Comparison of ENCODE assay signal across 35 cellular contexts in genomic region chr3:128710816-128711433, GRCh38.
"Had no signal": no experiment of that assay in that cellular context is flagged by ENCODE, and none has a peak within 500 bp of the region (broad histone marks: within the 10 kb centered on the region; RNA-seq: fewer than 3 reads in every experiment).

No MANE protein-coding gene starts in this region.

- FAIRE-seq: frontal cortex, pancreas, TTC549 had no signal

- DNase-seq: activated CD4-positive, alpha-beta memory T cell treated with anti-CD3 and anti-CD28 coated beads, Interleukin-2, amount 10 ng/mL, durations not matched to agents 7 days and 5 days; activated CD4-positive, alpha-beta T cell treated with anti-CD3 and anti-CD28 coated beads, Interleukin-2, amount 10 ng/mL, durations not matched to agents 7 days and 5 days; activated CD8-positive, alpha-beta memory T cell treated with anti-CD3 and anti-CD28 coated beads, Interleukin-2, amount 50 U/mL, for 48 hours; activated gamma-delta T cell; activated naive CD4-positive, alpha-beta T cell treated with anti-CD3 and anti-CD28 coated beads, Interleukin-2, amount 10 ng/mL, durations not matched to agents 7 days and 5 days; activated naive CD8-positive, alpha-beta T cell treated with anti-CD3 and anti-CD28 coated beads, Interleukin-2, amount 10 ng/mL, durations not matched to agents 7 days and 5 days; activated T-cell treated with anti-CD3 and anti-CD28 coated beads, Interleukin-2, amount 50 U/mL, for 24 hours; brain microvascular endothelial cell; caudate nucleus; cortex of kidney; effector memory CD8-positive, alpha-beta T cell; islet precursor cell; left ventricle myocardium superior; naive thymus-derived CD4-positive, alpha-beta T cell; pancreas; retina; sigmoid colon; stimulated activated CD4-positive, alpha-beta T cell treated with anti-CD3 and anti-CD28 coated beads, Interleukin-1b, Interleukin-23, amount 100 ng/mL, for 48 hours; stimulated activated CD4-positive, alpha-beta T cell treated with anti-CD3 and anti-CD28 coated beads, Interleukin-4, amount 100 ng/mL, for 4 hours; stimulated activated CD8-positive, alpha-beta memory T cell treated with anti-CD3 and anti-CD28 coated beads, Interleukin-4, amount 100 ng/mL, for 48 hours; stomach; T-helper 9 cell; thyroid gland; upper lobe of left lung; WERI-Rb-1 had no signal

- H3K36me3 ChIP-seq: ascending aorta, brain microvascular endothelial cell, esophagus muscularis mucosa, pancreas, prostate gland, sigmoid colon, stomach, thyroid gland, upper lobe of left lung, vagina, WERI-Rb-1 had no signal

- H3K4me3 ChIP-seq: ascending aorta, esophagus muscularis mucosa, hepatocyte, pancreas, prostate gland, sigmoid colon, smooth muscle cell, stomach, thyroid gland, upper lobe of left lung, vagina had no signal

- H3K27me3 ChIP-seq: ascending aorta, brain microvascular endothelial cell, esophagus muscularis mucosa, hepatocyte, pancreas, sigmoid colon, thyroid gland, upper lobe of left lung, vagina had no signal

- H2AFZ ChIP-seq: hepatocyte had no signal

- H3K27ac ChIP-seq: ascending aorta, brain microvascular endothelial cell, esophagus muscularis mucosa, hepatocyte, pancreas, sigmoid colon, stomach, thyroid gland, upper lobe of left lung, WERI-Rb-1 had no signal

- H3K9me3 ChIP-seq: ascending aorta, esophagus muscularis mucosa, pancreas, prostate gland, sigmoid colon, stomach, thyroid gland, upper lobe of left lung, vagina had no signal

- ATAC-seq: activated CD4-positive, CD25-positive, alpha-beta regulatory T cell treated with anti-CD3 and anti-CD28 coated beads, Interleukin-2, amount 50 U/mL, for 24 hours; effector memory CD8-positive, alpha-beta T cell; left ventricle myocardium superior; naive thymus-derived CD4-positive, alpha-beta T cell; pancreas; stimulated activated memory B cell treated with anti-CD40 and anti-IgM and Interleukin-4, amounts not matched to agents 10 μg/mL and 1 μg/mL and 100 μg/mL, for 72 hours had no signal

- H3K79me2 ChIP-seq: hepatocyte had no signal

- H3K4me2 ChIP-seq: hepatocyte, smooth muscle cell had no signal

- H3K4me1 ChIP-seq: ascending aorta, esophagus muscularis mucosa, pancreas, prostate gland, sigmoid colon, thyroid gland, vagina had no signal
